ENCODE assay signal across 27 cellular contexts in genomic region chr11:100923555-100923954, GRCh38.
DNase-seq lines count a peak whose midpoint lies in the region; ATAC-seq, FAIRE-seq and TF ChIP-seq lines count a peak whose summit lies in the region.
"Had no signal": no experiment of that assay in that cellular context is flagged by ENCODE, and none has a peak within 500 bp of the region (broad histone marks: within the 10 kb centered on the region; RNA-seq: fewer than 3 reads in every experiment).

No MANE protein-coding gene starts in this region.

- H3K36me3 ChIP-seq in astrocyte (ENCODE audit: insufficient read depth, low read length), result no peaks in the 10 kb centered on the region
- H3K36me3 ChIP-seq in aorta (ENCODE audit: control insufficient read depth in 1 of 2, insufficient read depth in 2 of 2, low read length in 1 of 2), result no peaks in the 10 kb centered on the region
- H3K36me3 ChIP-seq: colonic mucosa, prostate gland, SJSA1 had no signal

- CTCF ChIA-PET in AG04449 (lab: Yijun Ruan, JAX), result interaction anchor here (1.2 to 7.0 kb wide), 4 partner anchors 235 to 350 kb away, joined by 4 to 64 read pairs (median 35); no protein-coding TSS in a partner anchor

- intact Hi-C loops in aorta (cut with DNase I), result no loop called here

- no peaks in the 10 kb centered on the region for H3K79me2 ChIP-seq in astrocyte (ENCODE audit: insufficient read depth, low read length)

- H3K4me3 ChIP-seq in AG04449 (ENCODE audit: low read depth, low read length) (no peak overlapping the region), astrocyte (ENCODE audit: insufficient read depth, low read depth, low read length) (no peak overlapping the region), aorta (ENCODE audit: low read length in 2 of 2) (no peak overlapping the region)
- H3K4me3 ChIP-seq: colonic mucosa, prostate gland, SJSA1 had no signal

- no peak overlapping the region for H2AFZ ChIP-seq in astrocyte (ENCODE audit: low read depth, low read length)

- DNase-seq in AG04449 (ENCODE audit: low read depth, low spot score) (peak; percentile 9), HCEC 1CT (peak; percentile 65), astrocyte (ENCODE audit: low read depth) (peak; percentile 59), iris pigment epithelial cell (ENCODE audit: low read depth) (peak; percentile 34), NCI-H1092 treated with DMSO at 0.1 percent for 48 hours (lab: John Stamatoyannopoulos, UW) (no peak), aorta (no peak), chondrocyte (ENCODE audit: low spot score) (no peak)
- DNase-seq in stimulated activated naive CD8-positive, alpha-beta T cell treated with anti-CD3 and anti-CD28 coated beads, Interleukin-15, Interleukin-2, amounts not matched to agents 100 U/mL and 50 U/mL, for 24 hours, result no peak
- DNase-seq: anterior cingulate cortex; colonic mucosa; DMS153; endodermal cell; kidney glomerular epithelial cell; NCI-H1048; NCI-H2081; NCI-H526 treated with DMSO at 0.1 percent for 48 hours; nephron progenitor cell; stimulated activated CD4-positive, alpha-beta T cell treated with anti-CD3 and anti-CD28 coated beads, Interleukin-12 subunit alpha, Interleukin-12 subunit beta, amount 100 ng/mL, for 4 hours; stimulated activated CD8-positive, alpha-beta memory T cell treated with anti-CD3 and anti-CD28 coated beads, Interleukin-4, amount 100 ng/mL, for 48 hours; substantia nigra; T-helper 17 cell had no signal

- H3K9ac ChIP-seq in astrocyte (ENCODE audit: low read length), result no peak overlapping the region
- H3K9ac ChIP-seq: KMS-11 had no signal

- peak; percentile 23 for FAIRE-seq in astrocyte (lab: Jason Lieb, UNC)

- H3K36me3 Mint-ChIP-seq in astrocyte (ENCODE audit: low read depth, unreplicated experiment) (no peaks in the 10 kb centered on the region), chondrocyte (ENCODE audit: low read depth) (no peaks in the 10 kb centered on the region)
- H3K36me3 Mint-ChIP-seq: CD14-positive monocyte had no signal

- 35 to 50% methylated on average over 2 of the region's 2 CpGs for WGBS in aorta, 2 donors

- no peaks in the 10 kb centered on the region for H3K27me3 ChIP-seq in astrocyte (ENCODE audit: insufficient read depth, low read length)
- H3K27me3 ChIP-seq in aorta (ENCODE audit: control insufficient read depth in 1 of 2, insufficient read depth in 2 of 2, low read length in 1 of 2), result no peaks in the 10 kb centered on the region
- H3K27me3 ChIP-seq: colonic mucosa, SJSA1 had no signal

- POLR2A ChIA-PET in AG04449 (lab: Yijun Ruan, JAX), result no interaction called here

- H3K4me1 Mint-ChIP-seq in astrocyte (ENCODE audit: low read depth, unreplicated experiment), result peaks cover 31% of the 10 kb centered on the region
- peaks cover 35% of the 10 kb centered on the region for H3K4me1 Mint-ChIP-seq in chondrocyte (ENCODE audit: low read depth)
- H3K4me1 Mint-ChIP-seq: CD14-positive monocyte, T-helper 17 cell had no signal

- H4K20me1 ChIP-seq in astrocyte (ENCODE audit: insufficient read depth, low read length), result no peaks in the 10 kb centered on the region

- H3K4me1 ChIP-seq in astrocyte (ENCODE audit: insufficient read depth, low read length) (peaks cover 27% of the 10 kb centered on the region), aorta (ENCODE audit: control insufficient read depth in 1 of 2, insufficient read depth in 2 of 2, low read length in 2 of 2) (no peaks in the 10 kb centered on the region)
- H3K4me1 ChIP-seq: prostate gland had no signal

- H3K27ac Mint-ChIP-seq in astrocyte (ENCODE audit: unreplicated experiment), result no peak overlapping the region
- H3K27ac Mint-ChIP-seq in chondrocyte (ENCODE audit: unreplicated experiment), result no peak overlapping the region
- H3K27ac Mint-ChIP-seq: CD14-positive monocyte, endodermal cell, nephron progenitor cell, T-helper 17 cell had no signal

- H3K27me3 Mint-ChIP-seq in astrocyte (ENCODE audit: low read depth, unreplicated experiment) (no peaks in the 10 kb centered on the region), chondrocyte (ENCODE audit: low read depth) (no peaks in the 10 kb centered on the region)
- H3K27me3 Mint-ChIP-seq: T-helper 17 cell had no signal

- TF ChIP-seq CTCF in AG04449 (IDR thresholded peaks at IDR 0.05; ENCODE audit: insufficient read depth, low read length, missing control alignments), result no peak
- TF ChIP-seq CTCF in astrocyte (IDR thresholded peaks at IDR 0.05; ENCODE audit: insufficient read depth, low read depth, low read length), result no peak
- TF ChIP-seq CTCF in chondrocyte (IDR thresholded peaks at IDR 0.05), result no peak

- H3K9me3 Mint-ChIP-seq in astrocyte (ENCODE audit: unreplicated experiment) (no peaks in the 10 kb centered on the region), chondrocyte (ENCODE audit: low read depth) (no peaks in the 10 kb centered on the region)
- H3K9me3 Mint-ChIP-seq: CD14-positive monocyte, endodermal cell, nephron progenitor cell had no signal

- H3K4me2 ChIP-seq in astrocyte (ENCODE audit: low read length), result peak overlapping the region; percentile 3
- H3K4me2 ChIP-seq: KMS-11 had no signal

- no peak for ATAC-seq in stimulated activated naive CD8-positive, alpha-beta T cell treated with anti-CD3 and anti-CD28 coated beads, Interleukin-15, Interleukin-2, amounts not matched to agents 100 U/mL and 50 U/mL, for 24 hours
- ATAC-seq in aorta (ENCODE audit: low FRiP score), result no peak
- ATAC-seq: HCT116, T-helper 17 cell had no signal

- no peak overlapping the region for H3K27ac ChIP-seq in astrocyte (ENCODE audit: low read depth, low read length)
- H3K27ac ChIP-seq in aorta (ENCODE audit: low read depth in 1 of 2, low read length in 2 of 2), result no peak overlapping the region
- H3K27ac ChIP-seq: colonic mucosa, KMS-11, prostate gland, SJSA1, VCaP had no signal

- no peaks in the 10 kb centered on the region for H3K9me3 ChIP-seq in astrocyte (ENCODE audit: insufficient read depth, low read depth, low read length)
- H3K9me3 ChIP-seq in aorta (ENCODE audit: control insufficient read depth, low read length), result no peaks in the 10 kb centered on the region
- H3K9me3 ChIP-seq: colonic mucosa, prostate gland, SJSA1 had no signal

- H3K4me3 Mint-ChIP-seq in astrocyte (ENCODE audit: unreplicated experiment), result no peak overlapping the region
- H3K4me3 Mint-ChIP-seq in chondrocyte (ENCODE audit: unreplicated experiment), result no peak overlapping the region
- H3K4me3 Mint-ChIP-seq: CD14-positive monocyte, endodermal cell, nephron progenitor cell, T-helper 17 cell had no signal

Comparison
In these comparisons a context has a peak if more than half of its experiments do, and no peak if none do; other contexts are left out.
1. DNase-seq: peak in AG04449 (single experiment), HCEC 1CT (single experiment), astrocyte (single experiment) and iris pigment epithelial cell (single experiment); none in NCI-H1092 treated with DMSO at 0.1 percent for 48 hours (single experiment), stimulated activated naive CD8-positive, alpha-beta T cell treated with anti-CD3 and anti-CD28 coated beads, Interleukin-15, Interleukin-2, amounts not matched to agents 100 U/mL and 50 U/mL, for 24 hours (single experiment), aorta (0 of 2) and chondrocyte (single experiment).